2 cellular contexts compared by ENCODE assay signal in the genomic region with DNA sequence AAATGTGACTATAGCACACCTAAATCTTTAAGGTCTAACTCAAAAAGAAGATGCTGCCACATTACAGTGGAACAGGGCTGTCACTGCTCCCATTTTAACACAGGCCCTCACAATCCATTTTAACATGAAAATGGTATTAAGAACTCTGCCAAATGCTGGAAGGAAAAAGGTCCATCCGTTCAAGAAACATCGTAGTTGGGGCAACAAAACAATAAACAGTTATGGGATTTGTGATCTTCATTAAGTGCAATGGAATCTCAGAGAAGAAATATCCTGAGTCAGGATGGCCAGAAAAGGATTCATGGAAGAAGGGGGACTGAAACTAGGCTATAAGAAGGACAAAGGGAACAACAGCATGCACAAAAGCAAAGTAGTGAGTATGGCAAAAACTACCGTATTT.
A peak's percentile ranks its signal among the peaks of the same experiment; 100 is the strongest.
TF ChIP-seq lines count a peak whose summit lies in the region.

No MANE protein-coding gene starts in this region.

TF ChIP-seq in IMR-90, 13 proteins besides CTCF, POLR2A, EP300 and RAD21:
- 0 out of 2 replicates have a peak, but pooled peaks have one; percentile 16 for TF ChIP-seq MAFK (IDR thresholded peaks at IDR 0.05; ENCODE audit: low read depth, low read length)
- no peak for TF ChIP-seq RFX5 (IDR thresholded peaks at IDR 0.05; ENCODE audit: low read depth, low read length)

TF ChIP-seq in HepG2, 621 proteins besides CTCF, POLR2A, EP300 and RAD21:
- TF ChIP-seq ZFP1 (CRISPR knock-in tag; IDR thresholded peaks at IDR 0.05): no peak
- no peak for TF ChIP-seq FOXJ3 (CRISPR knock-in tag; IDR thresholded peaks at IDR 0.05; ENCODE audit: borderline replicate concordance)
- TF ChIP-seq NRL (CRISPR knock-in tag; IDR thresholded peaks at IDR 0.05; ENCODE audit: borderline replicate concordance): no peak
- no peak for TF ChIP-seq ISL2 (CRISPR knock-in tag; IDR thresholded peaks at IDR 0.05)
- no peak for TF ChIP-seq SRSF9 (IDR thresholded peaks at IDR 0.05; ENCODE audit: borderline replicate concordance, insufficient read depth, low read depth, low read length, poor library complexity, severe bottlenecking)
- TF ChIP-seq TBL1XR1 (IDR thresholded peaks at IDR 0.05; ENCODE audit: borderline replicate concordance, low read length, partially characterized antibody): no peak
- TF ChIP-seq, protein P1, sequence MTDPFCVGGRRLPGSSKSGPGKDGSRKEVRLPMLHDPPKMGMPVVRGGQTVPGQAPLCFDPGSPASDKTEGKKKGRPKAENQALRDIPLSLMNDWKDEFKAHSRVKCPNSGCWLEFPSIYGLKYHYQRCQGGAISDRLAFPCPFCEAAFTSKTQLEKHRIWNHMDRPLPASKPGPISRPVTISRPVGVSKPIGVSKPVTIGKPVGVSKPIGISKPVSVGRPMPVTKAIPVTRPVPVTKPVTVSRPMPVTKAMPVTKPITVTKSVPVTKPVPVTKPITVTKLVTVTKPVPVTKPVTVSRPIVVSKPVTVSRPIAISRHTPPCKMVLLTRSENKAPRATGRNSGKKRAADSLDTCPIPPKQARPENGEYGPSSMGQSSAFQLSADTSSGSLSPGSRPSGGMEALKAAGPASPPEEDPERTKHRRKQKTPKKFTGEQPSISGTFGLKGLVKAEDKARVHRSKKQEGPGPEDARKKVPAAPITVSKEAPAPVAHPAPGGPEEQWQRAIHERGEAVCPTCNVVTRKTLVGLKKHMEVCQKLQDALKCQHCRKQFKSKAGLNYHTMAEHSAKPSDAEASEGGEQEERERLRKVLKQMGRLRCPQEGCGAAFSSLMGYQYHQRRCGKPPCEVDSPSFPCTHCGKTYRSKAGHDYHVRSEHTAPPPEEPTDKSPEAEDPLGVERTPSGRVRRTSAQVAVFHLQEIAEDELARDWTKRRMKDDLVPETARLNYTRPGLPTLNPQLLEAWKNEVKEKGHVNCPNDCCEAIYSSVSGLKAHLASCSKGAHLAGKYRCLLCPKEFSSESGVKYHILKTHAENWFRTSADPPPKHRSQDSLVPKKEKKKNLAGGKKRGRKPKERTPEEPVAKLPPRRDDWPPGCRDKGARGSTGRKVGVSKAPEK (CRISPR knock-in tag; IDR thresholded peaks at IDR 0.05; ENCODE audit: borderline replicate concordance): no peak
- TF ChIP-seq PHF20 (CRISPR knock-in tag; IDR thresholded peaks at IDR 0.05): no peak
